In genomic region chr17:39153541-39154111, GRCh38 we compare ENCODE assay signal across 7 cellular contexts. TPM values are rescaled to one million over a fixed set of nuclear protein-coding genes. Genes with fewer than 3 reads are reported as not detected.
DNase-seq lines count a peak whose midpoint lies in the region; ATAC-seq and TF ChIP-seq lines count a peak whose summit lies in the region.

No MANE protein-coding gene starts in this region.

- no peak for TF ChIP-seq POLR2A in GM18505 (IDR thresholded peaks at IDR 0.05; ENCODE audit: borderline replicate concordance, extremely low read depth, insufficient read depth, insufficient read length)

- H3K4me3 ChIP-seq in coronary artery = peak overlapping the region; percentile 82

- peak; percentile 91 for DNase-seq in NCI-H69 (lab: John Stamatoyannopoulos, UW)
- peak; percentile 93 for DNase-seq in activated CD4-positive, alpha-beta T cell treated with anti-CD3 and anti-CD28 coated beads, Interleukin-2, amount 50 U/mL, for 1 hour
- DNase-seq in coronary artery (ENCODE audit: low spot score) = peak; percentile 96
- peak; percentile 86 to 91 for DNase-seq in left colon
- DNase-seq in stimulated activated CD4-positive, alpha-beta T cell treated with anti-CD3 and anti-CD28 coated beads, Interleukin-1b, Interleukin-23, amount 100 ng/mL, for 1 hour (ENCODE audit: low read depth in 2 of 2) = peak; percentile 86 to 95

- TF ChIP-seq CTCF in coronary artery (IDR thresholded peaks at IDR 0.05) = no peak

- ATAC-seq in GM18505 (IDR thresholded peaks at IDR 0.05; ENCODE audit: unreplicated experiment) = peak; percentile 44
- ATAC-seq in HG03432 (IDR thresholded peaks at IDR 0.05; ENCODE audit: unreplicated experiment) = peak; percentile 44
- peak; percentile 77 for ATAC-seq in left colon

- peak overlapping the region; percentile 88 to 96 for H3K27ac ChIP-seq in coronary artery

- intact Hi-C loops in left colon (cut with DNase I, micrococcal nuclease) = loop anchor here (5.0 to 10.0 kb wide), 3 partner anchors 96 to 171 kb away; no protein-coding TSS in a partner anchor

RNA-seq across cellular contexts. Expression of gene PLXDC1, which starts 2.2 kb away (rescaled TPM):
- 1 to 10 TPM; 2.3 to 5.0 TPM for total RNA-seq in left colon

RNA-seq across cellular contexts. Expression of gene ARL5C, which starts 12.3 kb away (rescaled TPM):
- under 1 TPM in 1 of 2 donors, not detected in 1; 0.56 TPM for total RNA-seq in left colon

RNA-seq across cellular contexts. Expression of gene CACNB1, which starts 43.8 kb away (rescaled TPM):
- 10 to 100 TPM; 12.7 to 16.1 TPM for total RNA-seq in left colon

RNA-seq across cellular contexts. Expression of gene RPL19, which starts 46.5 kb away (rescaled TPM):
- 1,000 to 10,000 TPM; 1,376 to 1,435 TPM for total RNA-seq in left colon

Comparison
In these comparisons a context has a peak if more than half of its experiments do, and no peak if none do; other contexts are left out.
1. Peak in every context shown above with its lines: DNase-seq, ATAC-seq, H3K4me3 ChIP-seq and H3K27ac ChIP-seq.